In the genomic region with DNA sequence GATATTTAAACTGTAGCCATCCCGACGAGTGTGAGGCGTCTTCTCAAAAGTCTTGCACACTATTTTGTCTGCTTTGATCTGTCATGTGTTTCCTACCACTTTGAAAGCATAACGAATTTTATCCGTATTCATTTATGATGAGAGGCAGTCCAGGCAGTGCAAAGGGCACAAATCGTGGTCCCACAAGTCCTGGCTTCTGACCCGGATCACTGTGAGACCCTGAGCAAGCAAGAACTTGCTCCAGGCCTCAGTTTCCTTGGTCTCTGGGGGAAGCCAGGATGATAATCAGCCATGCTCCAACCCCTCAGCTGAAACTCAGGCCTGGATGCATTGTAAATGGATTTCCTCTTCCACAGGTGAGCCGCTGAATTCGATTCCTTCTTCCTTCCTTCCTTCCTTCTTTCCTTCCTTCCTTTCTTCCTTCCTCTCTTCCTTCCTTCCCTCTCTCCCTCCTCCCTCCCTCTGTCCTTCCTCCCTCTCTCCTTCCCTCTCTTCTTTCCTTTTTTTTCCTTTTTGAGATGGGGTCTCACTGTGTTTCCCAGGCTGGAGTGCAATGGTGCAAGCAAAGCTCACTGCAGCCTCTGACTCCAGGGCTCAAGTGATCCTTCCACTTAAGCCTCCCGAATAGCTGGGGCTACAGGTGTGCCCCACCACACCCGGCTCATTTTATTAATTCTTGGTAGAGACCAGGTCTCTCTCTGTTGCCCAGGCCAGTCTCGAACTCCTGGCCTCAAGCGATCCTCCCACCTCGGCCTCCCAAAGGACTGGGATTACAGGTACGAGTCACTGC, we compare ENCODE assay signal across 9 cellular contexts. TPM values are rescaled to one million over a fixed set of nuclear protein-coding genes. Genes with fewer than 3 reads are reported as not detected.
DNase-seq lines count a peak whose midpoint lies in the region; ATAC-seq and TF ChIP-seq lines count a peak whose summit lies in the region.
"Had no signal": no experiment of that assay in that cellular context is flagged by ENCODE, and none has a peak within 500 bp of the region (broad histone marks: within the 10 kb centered on the region; RNA-seq: fewer than 3 reads in every experiment).

No MANE protein-coding gene starts in this region.

- H3K23ac ChIP-seq in mesendoderm (ENCODE audit: low read length): no peak overlapping the region

- peaks cover 10% of the 10 kb centered on the region for H3K4me1 Mint-ChIP-seq in activated naive CD4-positive, alpha-beta T cell treated with anti-CD3 and anti-CD28 coated beads for 36 hours (ENCODE audit: low read depth)

- no peak overlapping the region for H2AK5ac ChIP-seq in mesendoderm (ENCODE audit: low read length)

- H3K4me2 ChIP-seq in mesendoderm (ENCODE audit: low read length): no peak overlapping the region

- no peak for TF ChIP-seq CTCF in body of pancreas (IDR thresholded peaks at IDR 0.05)
- no peak for TF ChIP-seq CTCF in transverse colon (IDR thresholded peaks at IDR 0.05)

- H3K4me1 ChIP-seq in body of pancreas (peaks cover 47% of the 10 kb centered on the region), mesendoderm (ENCODE audit: control insufficient read depth, low read depth, low read length) (no peaks in the 10 kb centered on the region), transverse colon (peaks cover 8 to 31% (median 23%) of the 10 kb centered on the region in 4 donors)

- H2BK15ac ChIP-seq in mesendoderm (replicated peaks; ENCODE audit: low read depth): no peak overlapping the region

- no peak for TF ChIP-seq POLR2A in body of pancreas (IDR thresholded peaks at IDR 0.05)
- no peak for TF ChIP-seq POLR2A in transverse colon (IDR thresholded peaks at IDR 0.05)

- H3K4me3 Mint-ChIP-seq in activated naive CD4-positive, alpha-beta T cell treated with anti-CD3 and anti-CD28 coated beads for 36 hours: peak overlapping the region; percentile 69

- H4K5ac ChIP-seq in mesendoderm (ENCODE audit: low read length): no peak overlapping the region

- ATAC-seq in body of pancreas: no peak

- CTCF ChIA-PET in activated naive CD4-positive, alpha-beta T cell treated with anti-CD3 and anti-CD28 coated beads for 36 hours (lab: Charles Lee): interaction anchor here (1.1 to 13.6 kb wide), 7 partner anchors 9 to 80 kb away, joined by 3 to 155 read pairs (median 5); a partner anchor contains a TSS

- H3K79me1 ChIP-seq in mesendoderm (ENCODE audit: low read length): no peaks in the 10 kb centered on the region

- no peak overlapping the region for H2BK5ac ChIP-seq in mesendoderm (ENCODE audit: low read length)

- in situ Hi-C loops in transverse colon (cut with MboI; ENCODE audit: low pct_ligation_motif_present in 1 of 4, low pct_unique_long_range_greater_than_20kb in 1 of 4, low sequenced_read_pairs in 3 of 4): loop anchor here in 3 of 4 donors (10.0 kb wide), 3 partner anchors 58 to 82 kb away; a partner anchor contains a TSS

- no peak overlapping the region for H3K9ac ChIP-seq in mesendoderm (ENCODE audit: low read length)

- intact Hi-C loops in activated naive CD4-positive, alpha-beta T cell treated with anti-CD3 and anti-CD28 coated beads for 36 hours (cut with micrococcal nuclease): loop anchor here (1.0 to 10.0 kb wide), 3 partner anchors 23 to 472 kb away; a partner anchor contains a TSS
- intact Hi-C loops in body of pancreas (cut with DNase I): no loop called here
- intact Hi-C loops in transverse colon (cut with DNase I; ENCODE audit: low total_unique reads): no loop called here

- no peaks in the 10 kb centered on the region for H3K79me2 ChIP-seq in mesendoderm (ENCODE audit: control insufficient read depth, insufficient read depth, low read length)

- no peak for DNase-seq in activated naive CD4-positive, alpha-beta T cell treated with anti-CD3 and anti-CD28 coated beads for 36 hours
- no peak for DNase-seq in activated naive CD4-positive, alpha-beta T cell treated with Interleukin-2 at 50 U/mL for 16 hours
- no peak for DNase-seq in body of pancreas
- DNase-seq in mesendoderm: no peak
- no peak for DNase-seq in transverse colon
- no peak for DNase-seq in NCI-H187 treated with DMSO at 0.1 percent for 48 hours (lab: John Stamatoyannopoulos, UW)
- DNase-seq in cerebellum (ENCODE audit: low spot score): no peak
- no peak for DNase-seq in NCI-H524 treated with DMSO at 0.1 percent for 48 hours (lab: John Stamatoyannopoulos, UW)

- no peaks in the 10 kb centered on the region for H3K27me3 ChIP-seq in body of pancreas
- H3K27me3 ChIP-seq in mesendoderm (ENCODE audit: insufficient read depth, low read length, poor library complexity): no peaks in the 10 kb centered on the region
- H3K27me3 ChIP-seq in transverse colon: no peaks in the 10 kb centered on the region

- H3K36me3 ChIP-seq in body of pancreas (replicated peaks in 1 of 2; ENCODE audit: insufficient read depth in 1 of 2, low read depth in 2 of 2): no peaks in the 10 kb centered on the region
- no peaks in the 10 kb centered on the region for H3K36me3 ChIP-seq in mesendoderm (ENCODE audit: control insufficient read depth, insufficient read depth, low read length)
- no peaks in the 10 kb centered on the region for H3K36me3 ChIP-seq in transverse colon

- H3K27ac ChIP-seq in body of pancreas (peak overlapping the region in 3 of 4 donors; percentile 67 to 88 (median 68)), mesendoderm (ENCODE audit: low read depth, low read length) (no peak overlapping the region), transverse colon (peak overlapping the region; percentile 81 to 88 (median 84))

- no peak for TF ChIP-seq EP300 in transverse colon (IDR thresholded peaks at IDR 0.05; ENCODE audit: low read depth)

- WGBS in body of pancreas, 2 donors: 62 to 79% methylated on average over 12 to 15 of the region's 15 CpGs
- WGBS in mesendoderm (ENCODE audit: extremely low coverage, insufficient coverage, low lambda C conversion rate): no CpG with 5 or more reads among the region's 15 CpGs
- WGBS in transverse colon (ENCODE audit: low coverage in 1 of 2), 2 donors: 69 to 88% methylated on average over 6 to 15 of the region's 15 CpGs

- peak overlapping the region; percentile 56 for H3K56ac ChIP-seq in mesendoderm (ENCODE audit: low read length)

- H3K9me3 ChIP-seq in body of pancreas: no peaks in the 10 kb centered on the region
- H3K9me3 ChIP-seq in transverse colon: no peaks in the 10 kb centered on the region

- no peak overlapping the region for H2BK120ac ChIP-seq in mesendoderm (ENCODE audit: low read depth, low read length)

- H3K4ac ChIP-seq in mesendoderm (ENCODE audit: low read depth, low read length): peak overlapping the region; percentile 18

- H3K4me3 ChIP-seq in body of pancreas: no peak overlapping the region
- H3K4me3 ChIP-seq in mesendoderm (ENCODE audit: low read length): no peak overlapping the region
- H3K4me3 ChIP-seq in transverse colon: peak overlapping the region; percentile 32 to 56 (median 40)

- H3K36me3 Mint-ChIP-seq in activated naive CD4-positive, alpha-beta T cell treated with anti-CD3 and anti-CD28 coated beads for 36 hours (ENCODE audit: low read depth): no peaks in the 10 kb centered on the region

- H3K18ac ChIP-seq in mesendoderm (ENCODE audit: low read length): no peak overlapping the region

- H3K9me3 Mint-ChIP-seq in activated naive CD4-positive, alpha-beta T cell treated with anti-CD3 and anti-CD28 coated beads for 36 hours: no peaks in the 10 kb centered on the region

- H3K27me3 Mint-ChIP-seq in activated naive CD4-positive, alpha-beta T cell treated with anti-CD3 and anti-CD28 coated beads for 36 hours (ENCODE audit: low read depth): no peaks in the 10 kb centered on the region

- H3K27ac Mint-ChIP-seq in activated naive CD4-positive, alpha-beta T cell treated with anti-CD3 and anti-CD28 coated beads for 36 hours: peak overlapping the region; percentile 78

- no peak overlapping the region for H4K8ac ChIP-seq in mesendoderm (ENCODE audit: low read depth, low read length)

RNA-seq across cellular contexts. Expression of a gene that starts 18.4 kb away (rescaled TPM):
- total RNA-seq in activated naive CD4-positive, alpha-beta T cell treated with anti-CD3 and anti-CD28 coated beads for 36 hours: 10 to 100 TPM; 64.4 to 67.9 TPM
- total RNA-seq in body of pancreas: 10 to 100 TPM; 31.6 to 40.2 TPM
- 5.7 TPM for polyA plus RNA-seq in mesendoderm (2013, experiment 1 of 2)
- 7.5 TPM for polyA plus RNA-seq in mesendoderm (2013, experiment 2 of 2)
- 10 to 100 TPM; 63.1 to 97.5 (median 84.5) TPM for total RNA-seq in transverse colon
- total RNA-seq in cerebellum: 57.4 TPM

RNA-seq across cellular contexts. Expression of a gene that starts 21.1 kb away (rescaled TPM):
- not detected for total RNA-seq in activated naive CD4-positive, alpha-beta T cell treated with anti-CD3 and anti-CD28 coated beads for 36 hours
- total RNA-seq in body of pancreas (100 to 1,000 TPM; 133 to 271 TPM), transverse colon (10 to 100 TPM in 1 of 4 donors, 1 to 10 TPM in 1, not detected in 2; 3.2 to 17.1 TPM), cerebellum (0.27 TPM)
- 0.08 TPM for polyA plus RNA-seq in mesendoderm (2013, experiment 1 of 2)
- polyA plus RNA-seq in mesendoderm (2013, experiment 2 of 2): 0.06 TPM
- polyA plus RNA-seq: BJ had no signal

RNA-seq across cellular contexts. Expression of a gene that starts 52.6 kb away (rescaled TPM):
- total RNA-seq in activated naive CD4-positive, alpha-beta T cell treated with anti-CD3 and anti-CD28 coated beads for 36 hours: 1 to 10 TPM; 6.2 to 6.4 TPM
- total RNA-seq in body of pancreas (10 to 100 TPM; 14.5 to 20.2 TPM), transverse colon (10 to 100 TPM in 2 of 4 donors, 1 to 10 TPM in 1, under 1 TPM in 1; 0.75 to 28.7 (median 10.0) TPM), cerebellum (10.2 TPM)
- 16.9 TPM for polyA plus RNA-seq in mesendoderm (2013, experiment 1 of 2)
- 16.5 TPM for polyA plus RNA-seq in mesendoderm (2013, experiment 2 of 2)

Comparison
In these comparisons a context has a peak if more than half of its experiments do, and no peak if none do; other contexts are left out.
1. H3K4me3 ChIP-seq: peak in transverse colon (4 of 4); none in body of pancreas (0 of 2) and mesendoderm (single experiment).
2. RNA of a gene that starts 21.1 kb away (total RNA-seq): 133 to 271 TPM in body of pancreas; 3.2 to 17.1 TPM in transverse colon, 0.27 TPM in cerebellum (single experiment) and not detected in activated naive CD4-positive, alpha-beta T cell treated with anti-CD3 and anti-CD28 coated beads for 36 hours; every median in the first group is over 4 times any median in the second.